Comparison of ENCODE assay signal across 1 cellular context in the genomic region with DNA sequence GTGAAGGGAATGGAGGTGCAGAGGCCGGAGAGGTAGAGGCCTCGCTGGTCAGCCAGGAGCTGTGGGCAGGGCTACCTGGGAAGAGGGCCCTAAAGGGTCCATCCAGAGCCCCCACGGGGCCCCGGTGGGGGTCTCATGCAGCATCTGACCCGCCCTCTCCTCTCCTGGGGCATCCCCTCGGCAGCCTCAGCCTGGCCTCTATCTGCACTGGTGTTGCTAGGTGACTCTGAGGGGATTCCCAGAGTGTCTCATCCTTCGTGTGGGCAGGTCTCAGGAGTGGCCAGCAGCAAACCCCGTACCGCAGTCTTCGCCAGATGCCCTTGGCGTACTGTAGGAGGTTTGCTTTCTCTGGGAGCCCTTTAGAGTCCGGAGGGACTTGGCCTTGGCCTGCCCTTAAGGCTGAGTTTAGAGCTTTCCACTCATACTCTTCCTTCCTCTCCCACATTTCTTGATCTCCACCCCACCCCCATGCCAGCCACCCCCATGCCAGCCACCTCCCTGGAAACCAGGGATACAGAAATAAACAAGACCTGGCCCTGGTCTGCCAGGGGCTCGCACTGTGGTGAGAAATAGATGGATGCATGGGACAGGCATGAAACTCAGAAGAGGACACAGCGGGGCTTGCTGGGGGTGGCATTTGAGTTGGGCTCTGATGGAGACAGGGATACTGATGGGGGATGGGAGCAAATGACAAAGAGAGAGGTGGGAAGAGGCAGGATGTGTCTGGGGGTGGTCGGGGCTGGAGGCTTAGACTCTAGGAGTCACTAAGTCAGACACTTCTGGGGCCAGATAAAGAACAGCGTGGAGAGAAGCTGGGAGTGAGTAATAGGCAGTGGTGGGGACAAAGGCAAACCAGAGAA.
A peak's percentile ranks its signal among the peaks of the same experiment; 100 is the strongest.
TF ChIP-seq lines count a peak whose summit lies in the region.

No MANE protein-coding gene starts in this region.

TF ChIP-seq in HEK293, 187 proteins besides CTCF, POLR2A, EP300 and RAD21 (continued from another document):
- TF ChIP-seq, protein P1, sequence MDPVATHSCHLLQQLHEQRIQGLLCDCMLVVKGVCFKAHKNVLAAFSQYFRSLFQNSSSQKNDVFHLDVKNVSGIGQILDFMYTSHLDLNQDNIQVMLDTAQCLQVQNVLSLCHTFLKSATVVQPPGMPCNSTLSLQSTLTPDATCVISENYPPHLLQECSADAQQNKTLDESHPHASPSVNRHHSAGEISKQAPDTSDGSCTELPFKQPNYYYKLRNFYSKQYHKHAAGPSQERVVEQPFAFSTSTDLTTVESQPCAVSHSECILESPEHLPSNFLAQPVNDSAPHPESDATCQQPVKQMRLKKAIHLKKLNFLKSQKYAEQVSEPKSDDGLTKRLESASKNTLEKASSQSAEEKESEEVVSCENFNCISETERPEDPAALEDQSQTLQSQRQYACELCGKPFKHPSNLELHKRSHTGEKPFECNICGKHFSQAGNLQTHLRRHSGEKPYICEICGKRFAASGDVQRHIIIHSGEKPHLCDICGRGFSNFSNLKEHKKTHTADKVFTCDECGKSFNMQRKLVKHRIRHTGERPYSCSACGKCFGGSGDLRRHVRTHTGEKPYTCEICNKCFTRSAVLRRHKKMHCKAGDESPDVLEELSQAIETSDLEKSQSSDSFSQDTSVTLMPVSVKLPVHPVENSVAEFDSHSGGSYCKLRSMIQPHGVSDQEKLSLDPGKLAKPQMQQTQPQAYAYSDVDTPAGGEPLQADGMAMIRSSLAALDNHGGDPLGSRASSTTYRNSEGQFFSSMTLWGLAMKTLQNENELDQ (tag by site-specific recombination; IDR thresholded peaks at IDR 0.05; ENCODE audit: low read depth): no peak
- TF ChIP-seq ZNF843 (tag by site-specific recombination; IDR thresholded peaks at IDR 0.05): no peak
- no peak for TF ChIP-seq ZNF18 (tag by site-specific recombination; IDR thresholded peaks at IDR 0.05)
- no peak for TF ChIP-seq AEBP2 (tag by site-specific recombination; IDR thresholded peaks at IDR 0.05; ENCODE audit: borderline replicate concordance)
- no peak for TF ChIP-seq PRDM6 (tag by site-specific recombination; IDR thresholded peaks at IDR 0.05)
- TF ChIP-seq ZNF449 (tag by site-specific recombination; IDR thresholded peaks at IDR 0.05): peak; percentile 64; the same call in 1 of the 2 replicates
- no peak for TF ChIP-seq ZNF335 (tag by site-specific recombination; conservative IDR thresholded peaks at IDR 0.05)
- peak; percentile 87 for TF ChIP-seq EGR2 (tag by site-specific recombination; IDR thresholded peaks at IDR 0.05; ENCODE audit: low read depth)
